In genomic region chr2:152716805-152717241, GRCh38 we compare ENCODE assay signal across 8 cellular contexts. TPM values are rescaled to one million over a fixed set of nuclear protein-coding genes. Genes with fewer than 3 reads are reported as not detected.
DNase-seq lines count a peak whose midpoint lies in the region; ATAC-seq and TF ChIP-seq lines count a peak whose summit lies in the region.

No MANE protein-coding gene starts in this region.

- no peak for TF ChIP-seq POLR2A in spleen (IDR thresholded peaks at IDR 0.05)

- peaks cover 41 to 88% (median 60%) of the 10 kb centered on the region in 4 donors for H3K4me1 Mint-ChIP-seq in CD4-positive, alpha-beta memory T cell

- intact Hi-C loops in CD4-positive, alpha-beta memory T cell (cut with micrococcal nuclease) = loop anchor here (1.0 to 5.0 kb wide), 4 partner anchors 18 to 1455 kb away; partner anchors contain the start of genes ARL5A and RBM43
- intact Hi-C loops in spleen (cut with DNase I; ENCODE audit: low total_unique reads) = no loop called here

- WGBS in spleen, 5 donors = 0 to 1% (median 0%) methylated on average over 15 of the region's 15 CpGs

- in situ Hi-C loops in KBM-7 (cut with MboI; ENCODE audit: low pct_unique_long_range_greater_than_20kb, low sequenced_read_pairs) = no loop called here

- peaks cover 0 to 3% (median 0%) of the 10 kb centered on the region in 8 donors for H3K9me3 Mint-ChIP-seq in CD4-positive, alpha-beta memory T cell

- peaks cover 0 to 2% of the 10 kb centered on the region in 2 donors for H3K27me3 Mint-ChIP-seq in CD4-positive, alpha-beta memory T cell

- peak overlapping the region; percentile 89 to 94 for H3K4me3 ChIP-seq in CD4-positive, alpha-beta memory T cell (ENCODE audit: low read length in 2 of 2)
- H3K4me3 ChIP-seq in iPS-15b (ENCODE audit: low read depth, low read length) (peak overlapping the region; percentile 98), spleen (peak overlapping the region; percentile 78 to 98 (median 93))

- peaks cover 16 to 64% of the 10 kb centered on the region in 2 donors for H3K36me3 Mint-ChIP-seq in CD4-positive, alpha-beta memory T cell

- DNase-seq in CD4-positive, alpha-beta memory T cell = peak in 1 of 5 donors; percentile 72
- DNase-seq in NCI-H748 (lab: John Stamatoyannopoulos, UW; ENCODE audit: unreplicated experiment) (peak; percentile 49), spleen (peak; percentile 84), cortex of kidney (lab: John Stamatoyannopoulos, UW) (no peak), KBM-7 (no peak)
- peak; percentile 15 for DNase-seq in activated gamma-delta T cell treated with anti-CD3 and anti-CD28 coated beads, Interleukin-2, amount 50 U/mL, for 16 hours (ENCODE audit: low read depth)

- peak; percentile 1 for ATAC-seq in GM21717 (IDR thresholded peaks at IDR 0.05; ENCODE audit: unreplicated experiment)

- H3K9ac ChIP-seq in iPS-15b (ENCODE audit: low read depth, low read length) = peak overlapping the region; percentile 95

- CTCF ChIA-PET in CD4-positive, alpha-beta memory T cell (lab: Charles Lee; ENCODE audit: partially characterized antibody) = interaction anchor here (0.9 to 3.1 kb wide), 6 partner anchors 13 to 541 kb away, joined by 3 to 12 read pairs (median 5); partner anchors contain the start of gene STAM2

- no peaks in the 10 kb centered on the region for H3K9me3 ChIP-seq in CD4-positive, alpha-beta memory T cell (ENCODE audit: control insufficient read depth in 1 of 2, low read length in 2 of 2)
- H3K9me3 ChIP-seq in iPS-15b (ENCODE audit: control insufficient read depth, insufficient read depth, low read length) (no peaks in the 10 kb centered on the region), spleen (no peaks in the 10 kb centered on the region)

- H3K27me3 ChIP-seq in CD4-positive, alpha-beta memory T cell (ENCODE audit: insufficient read depth, low read length) = no peaks in the 10 kb centered on the region
- H3K27me3 ChIP-seq in iPS-15b (ENCODE audit: control insufficient read depth, insufficient read depth, low read length) (no peaks in the 10 kb centered on the region), spleen (replicated peaks in 1 of 7) (no peaks in the 10 kb centered on the region)

- peak overlapping the region; percentile 95 to 100 (median 98) for H3K27ac Mint-ChIP-seq in CD4-positive, alpha-beta memory T cell

- peaks cover 17% of the 10 kb centered on the region for H3K36me3 ChIP-seq in CD4-positive, alpha-beta memory T cell (ENCODE audit: insufficient read depth, low read length)
- H3K36me3 ChIP-seq in iPS-15b (ENCODE audit: control insufficient read depth, insufficient read depth, low read length) (no peaks in the 10 kb centered on the region), spleen (peaks cover 2 to 49% (median 20%) of the 10 kb centered on the region in 6 donors)

- H3K4me1 ChIP-seq in CD4-positive, alpha-beta memory T cell (ENCODE audit: insufficient read depth, low read length) = peaks cover 70% of the 10 kb centered on the region
- peaks cover 4% of the 10 kb centered on the region for H3K4me1 ChIP-seq in iPS-15b (ENCODE audit: control insufficient read depth, insufficient read depth, low read length)
- peaks cover 32 to 84% (median 61%) of the 10 kb centered on the region in 6 donors for H3K4me1 ChIP-seq in spleen

- no peak for TF ChIP-seq CTCF in spleen (IDR thresholded peaks at IDR 0.05 in 8 of 11, conservative IDR thresholded peaks at IDR 0.05 in 3 of 11)

- peak overlapping the region; percentile 96 for H3K27ac ChIP-seq in CD4-positive, alpha-beta memory T cell (ENCODE audit: low read depth, low read length)
- H3K27ac ChIP-seq in spleen = peak overlapping the region; percentile 97 to 100 (median 99)

- POLR2A ChIA-PET in CD4-positive, alpha-beta memory T cell (lab: Charles Lee; ENCODE audit: partially characterized antibody) = interaction anchor here (0.6 to 3.6 kb wide), 10 partner anchors 8 to 889 kb away, joined by 3 to 50 read pairs (median 6); partner anchors contain the start of genes ARL5A and STAM2

- H3K4me3 Mint-ChIP-seq in CD4-positive, alpha-beta memory T cell = peak overlapping the region; percentile 97 to 100 (median 99)

RNA-seq across cellular contexts. Expression of gene PRPF40A, which starts 0.4 kb away (rescaled TPM):
- total RNA-seq in CD4-positive, alpha-beta memory T cell = 100 to 1,000 TPM in 1 of 2 experiments, 10 to 100 TPM in 1; 95.0 to 105 TPM
- 100 to 1,000 TPM in 1 of 2 donors, 10 to 100 TPM in 1; 70.5 to 129 TPM for polyA plus RNA-seq in CD4-positive, alpha-beta memory T cell
- total RNA-seq in spleen = 100 to 1,000 TPM in 3 of 7 donors, 10 to 100 TPM in 4; 80.7 to 116 (median 93.8) TPM
- polyA plus RNA-seq in spleen = 10 to 100 TPM; 13.5 to 19.0 (median 17.0) TPM

RNA-seq across cellular contexts. Expression of gene ARL6IP6, which starts 1.6 kb away (rescaled TPM):
- total RNA-seq in CD4-positive, alpha-beta memory T cell = 10 to 100 TPM; 21.4 to 22.7 TPM
- polyA plus RNA-seq in CD4-positive, alpha-beta memory T cell = 10 to 100 TPM; 27.6 to 42.6 TPM
- 10 to 100 TPM; 13.9 to 21.5 (median 20.5) TPM for total RNA-seq in spleen
- 10 to 100 TPM; 12.1 to 15.6 (median 13.0) TPM for polyA plus RNA-seq in spleen

Comparison
In these comparisons a context has a peak if more than half of its experiments do, and no peak if none do; other contexts are left out.
1. DNase-seq: peak in NCI-H748 (single experiment), activated gamma-delta T cell treated with anti-CD3 and anti-CD28 coated beads, Interleukin-2, amount 50 U/mL, for 16 hours (single experiment) and spleen (single experiment); none in cortex of kidney (single experiment) and KBM-7 (single experiment).
2. Peak in every context shown above with its lines, with median percentiles within 50 percentile points of each other: H3K4me3 ChIP-seq.